ENCODE assay signal across 7 cellular contexts in the genomic region with DNA sequence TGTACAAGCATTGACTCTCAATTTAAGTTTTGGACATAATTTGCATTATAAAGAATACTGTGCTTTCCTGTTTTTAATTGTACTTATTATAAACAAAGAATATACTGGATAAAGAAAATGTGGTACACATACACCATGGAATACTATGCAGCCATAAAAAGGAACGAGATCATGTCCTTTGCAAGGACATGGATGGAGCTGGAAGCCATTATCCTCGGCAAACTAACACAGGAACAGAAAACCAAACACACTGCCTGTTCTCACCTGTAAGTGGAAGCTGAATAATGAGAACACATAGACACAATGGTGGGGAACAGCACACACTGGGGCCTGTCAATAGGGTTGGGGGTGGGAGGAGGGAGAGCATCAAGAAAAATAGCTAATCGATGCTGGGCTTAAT. TPM values are rescaled to one million over a fixed set of nuclear protein-coding genes. Genes with fewer than 3 reads are reported as not detected.
DNase-seq lines count a peak whose midpoint lies in the region; ATAC-seq, FAIRE-seq and TF ChIP-seq lines count a peak whose summit lies in the region.
"Not testable (repeated sequence)": the region's sequence is repeated elsewhere in the genome, so short reads cannot be mapped to it uniquely, and the experiment has no call there.

No MANE protein-coding gene starts in this region.

- CTCF ChIA-PET in CD4-positive, alpha-beta T cell (lab: Charles Lee); K562 (lab: Yijun Ruan, JAX; ENCODE audit: low intra/inter-chr PET ratio): not testable (repeated sequence)
- CTCF ChIA-PET in CD8-positive, alpha-beta T cell (lab: Charles Lee), result interaction anchor here (0.9 to 1.8 kb wide), 3 partner anchors 14 to 190 kb away, joined by 4 to 7 read pairs (median 6); no protein-coding TSS in a partner anchor
- CTCF ChIA-PET in HEK293 (lab: Yijun Ruan, JAX), result interaction anchor here (0.6 to 2.0 kb wide), 5 partner anchors 11 to 337 kb away, joined by 3 to 5 read pairs (median 3); no protein-coding TSS in a partner anchor

- not testable (repeated sequence) for H3K27me3 ChIP-seq in CD4-positive, alpha-beta T cell (ENCODE audit: control insufficient read depth, insufficient read depth, low read length); CD8-positive, alpha-beta T cell (ENCODE audit: insufficient read depth, low read length); K562 (ENCODE audit: control insufficient read depth in 2 of 2, insufficient read depth in 2 of 2, low read length in 2 of 2)

- H2AFZ ChIP-seq in K562 (ENCODE audit: low read depth, low read length), result not testable (repeated sequence)

- POLR2A ChIA-PET in CD4-positive, alpha-beta T cell (lab: Charles Lee); CD8-positive, alpha-beta T cell (lab: Charles Lee); HEK293 (lab: Yijun Ruan, JAX): not testable (repeated sequence)
- POLR2A ChIA-PET in K562 (lab: Yijun Ruan, JAX), result interaction anchor here (0.7 kb wide), 1 partner anchor 9 kb away, joined by 5 read pairs; no protein-coding TSS in a partner anchor

- H3K36me3 ChIP-seq in CD8-positive, alpha-beta T cell (ENCODE audit: insufficient read depth, low read length); HEK293 (ENCODE audit: control insufficient read depth in 2 of 2, insufficient read depth in 1 of 2, low read length in 2 of 2); K562 (ENCODE audit: control insufficient read depth, insufficient read depth, low read length): not testable (repeated sequence)

- TF ChIP-seq POLR2A in K562 (conservative IDR thresholded peaks at IDR 0.05), result not testable (repeated sequence)

- H3K27ac ChIP-seq in CD4-positive, alpha-beta T cell (ENCODE audit: low read depth, low read length); CD8-positive, alpha-beta T cell (ENCODE audit: low read depth, low read length); HEK293 (ENCODE audit: extremely low read depth, low read depth, low read length); K562 (ENCODE audit: extremely low read depth, low read depth, low read length): not testable (repeated sequence)

- not testable (repeated sequence) for H4K20me1 ChIP-seq in K562 (replicated peaks; ENCODE audit: control insufficient read depth, insufficient read depth, low read length)

- intact Hi-C loops in CD4-positive, alpha-beta T cell (cut with DNase I, micrococcal nuclease); CD8-positive, alpha-beta T cell (cut with DNase I, micrococcal nuclease); K562 (cut with micrococcal nuclease): not testable (repeated sequence)

- not testable (repeated sequence) for H3K9ac ChIP-seq in K562 (ENCODE audit: insufficient read depth in 1 of 2, low read depth in 2 of 2, low read length in 2 of 2)

- in situ Hi-C loops in K562 (cut with MboI), result not testable (repeated sequence)

- not testable (repeated sequence) for H3K4me1 ChIP-seq in CD8-positive, alpha-beta T cell (ENCODE audit: insufficient read depth, low read length); HEK293 (ENCODE audit: control insufficient read depth, insufficient read depth, low read length); K562 (replicated peaks in 1 of 2; ENCODE audit: control insufficient read depth in 2 of 2, insufficient read depth in 2 of 2, low read length in 2 of 2)

- H3K27ac Mint-ChIP-seq in CD4-positive, alpha-beta T cell, result peak overlapping the region; percentile 8
- peak overlapping the region; percentile 34 for H3K27ac Mint-ChIP-seq in CD8-positive, alpha-beta T cell
- peak overlapping the region; percentile 55 for H3K27ac Mint-ChIP-seq in activated naive CD8-positive, alpha-beta T cell

- TF ChIP-seq RAD21 in K562 (CRISPR knock-in tag; conservative IDR thresholded peaks at IDR 0.05 in 1 of 2, IDR thresholded peaks at IDR 0.05 in 1 of 2), result not testable (repeated sequence)

- H3K4me3 ChIP-seq in CD8-positive, alpha-beta T cell (ENCODE audit: low read depth, low read length); HEK293 (ENCODE audit: low read depth, low read length); K562: not testable (repeated sequence)

- H3K36me3 Mint-ChIP-seq in CD4-positive, alpha-beta T cell (ENCODE audit: low read depth), result peaks cover 69% of the 10 kb centered on the region
- peaks cover 52% of the 10 kb centered on the region for H3K36me3 Mint-ChIP-seq in CD8-positive, alpha-beta T cell
- H3K36me3 Mint-ChIP-seq in activated naive CD8-positive, alpha-beta T cell, result not testable (repeated sequence)

- not testable (repeated sequence) for DNase-seq in CD4-positive, alpha-beta T cell; CD8-positive, alpha-beta T cell; HTR-8/SVneo (ENCODE audit: insufficient read length, low spot score); K562 (ENCODE audit: extremely low read depth in 1 of 4, low spot score in 3 of 4)

- H3K4me2 ChIP-seq in K562 (ENCODE audit: insufficient read depth, low read length), result not testable (repeated sequence)

- H3K9me3 ChIP-seq in CD4-positive, alpha-beta T cell (ENCODE audit: control insufficient read depth, low read length); CD8-positive, alpha-beta T cell (ENCODE audit: low read length); HEK293 (ENCODE audit: control insufficient read depth, insufficient read depth, low read depth, low read length); K562 (replicated peaks; ENCODE audit: control insufficient read depth, insufficient read depth, low read depth, low read length): not testable (repeated sequence)

- not testable (repeated sequence) for H3K9me1 ChIP-seq in K562 (ENCODE audit: control insufficient read depth, insufficient read depth, low read length)

- not testable (repeated sequence) for H3K4me1 Mint-ChIP-seq in CD4-positive, alpha-beta T cell (ENCODE audit: low read depth); CD8-positive, alpha-beta T cell (ENCODE audit: low read depth)
- H3K4me1 Mint-ChIP-seq in activated naive CD8-positive, alpha-beta T cell (ENCODE audit: low read depth), result peaks cover 10% of the 10 kb centered on the region

- peak; percentile 69 for FAIRE-seq in HTR-8/SVneo (lab: Jason Lieb, UNC)
- FAIRE-seq in K562 (lab: Jason Lieb, UNC), result not testable (repeated sequence)

- TF ChIP-seq EP300 in K562 (IDR thresholded peaks at IDR 0.05; ENCODE audit: low read length), result not testable (repeated sequence)

- not testable (repeated sequence) for TF ChIP-seq CTCF in CD4-positive, alpha-beta T cell (IDR thresholded peaks at IDR 0.05); CD8-positive, alpha-beta T cell (IDR thresholded peaks at IDR 0.05); HEK293 (tag by site-specific recombination; IDR thresholded peaks at IDR 0.05); K562 (IDR thresholded peaks at IDR 0.05 in 2 of 3, conservative IDR thresholded peaks at IDR 0.05 in 1 of 3; ENCODE audit: insufficient read depth in 2 of 3, low read depth in 1 of 3, low read length in 3 of 3)

- not testable (repeated sequence) for H3K4me3 Mint-ChIP-seq in CD4-positive, alpha-beta T cell; CD8-positive, alpha-beta T cell; activated naive CD8-positive, alpha-beta T cell

- BruUV-seq in K562 (replicated peaks; lab: Mats Ljungman, UMichigan), result not testable (repeated sequence)

- not testable (repeated sequence) for H3K9me3 Mint-ChIP-seq in CD4-positive, alpha-beta T cell; CD8-positive, alpha-beta T cell; activated naive CD8-positive, alpha-beta T cell (ENCODE audit: low read depth)

- H3K79me2 ChIP-seq in K562 (ENCODE audit: control insufficient read depth, insufficient read depth, low read length), result not testable (repeated sequence)

- not testable (repeated sequence) for H3K27me3 Mint-ChIP-seq in CD4-positive, alpha-beta T cell; CD8-positive, alpha-beta T cell (ENCODE audit: low read depth); activated naive CD8-positive, alpha-beta T cell

- ATAC-seq in CD4-positive, alpha-beta T cell (ENCODE audit: poor library complexity); CD8-positive, alpha-beta T cell; SK-N-SH treated with all-trans-retinoic acid at 6 μM for 48 hours; K562: not testable (repeated sequence)

- 2% methylated on average over 3 of the region's 3 CpGs for WGBS in K562 (ENCODE audit: insufficient coverage, low coverage, missing lambda C conversion rate)

TF ChIP-seq in SK-N-SH treated with all-trans-retinoic acid at 6 μM for 48 hours, 23 proteins besides CTCF, POLR2A, EP300 and RAD21:
- peak; percentile 49; the same call in 1 of the 2 replicates for TF ChIP-seq ZNF8 (CRISPR knock-in tag; IDR thresholded peaks at IDR 0.05)
TF ChIP-seq in SK-N-SH treated with all-trans-retinoic acid at 6 μM for 48 hours: peak in this region for 1; not testable (repeated sequence) for 22.

RNA-seq across cellular contexts. Expression of a gene that starts 10.8 kb away (rescaled TPM):
- total RNA-seq in CD4-positive, alpha-beta T cell, result 10 to 100 TPM; 52.5 to 54.1 TPM
- total RNA-seq in CD8-positive, alpha-beta T cell, result 10 to 100 TPM; 64.8 to 66.1 TPM
- total RNA-seq in K562 (2011; cell fraction: chromatin; rRNA removed; ENCODE audit: low replicate concordance), result 10.3 and 10.4 TPM in 2 replicates
- total RNA-seq in K562 (2011; cell fraction: nucleolus; rRNA removed), result 10.4 and 12.8 TPM in 2 replicates
- 9.8 and 10.2 TPM in 2 replicates for total RNA-seq in K562 (2011; cell fraction: nucleoplasm; rRNA removed)
- total RNA-seq in K562 (2014; rRNA removed), result 51.5 and 59.8 TPM in 2 replicates
- 34.6 and 34.8 TPM in 2 replicates for total RNA-seq in K562 (2014; rRNA removed; fragmentation: Illumina TruSeq; extraction: Trizol)
- 46.0 and 47.7 TPM in 2 replicates for total RNA-seq in K562 (2015; rRNA removed; fragmentation: Illumina TruSeq; extraction: Trizol)
- 41.0 and 49.5 TPM in 2 replicates for total RNA-seq in K562 (2021)
- 16.6 and 22.7 TPM in 2 replicates for polyA plus RNA-seq in K562 (2011; rRNA removed)
- 14.7 and 18.1 TPM in 2 replicates for polyA plus RNA-seq in K562 (2011; cell fraction: cytosol; rRNA removed)
- polyA plus RNA-seq in K562 (2011; cell fraction: nucleus; rRNA removed), result 10.4 and 10.8 TPM in 2 replicates
- 41.3 and 41.8 TPM in 2 replicates for polyA plus RNA-seq in K562 (2012)
- 27.7 and 36.6 TPM in 2 replicates for polyA plus RNA-seq in K562 (2014; fragmentation: Illumina TruSeq; extraction: Trizol)
- polyA plus RNA-seq in K562 (2014; fragmentation: Nextera tagmentation; extraction: Ambion mirVana), result 1 to 10 TPM; 9.6 TPM
- 32.3 and 36.8 TPM in 2 replicates for polyA plus RNA-seq in K562 (2014; rRNA removed)
- polyA minus RNA-seq in K562 (2011; rRNA and poly(A)+ RNA removed), result 23.6 and 23.8 TPM in 2 replicates
- 11.0 and 13.0 TPM in 2 replicates for polyA minus RNA-seq in K562 (2011; cell fraction: cytosol; rRNA and poly(A)+ RNA removed)
- polyA minus RNA-seq in K562 (2011; cell fraction: nucleus; rRNA and poly(A)+ RNA removed), result 16.6 and 21.2 TPM in 2 replicates
